ENCODE assay signal across 28 cellular contexts in genomic region chr17:51505450-51505849, GRCh38.
"Had no signal": no experiment of that assay in that cellular context is flagged by ENCODE, and none has a peak within 500 bp of the region (broad histone marks: within the 10 kb centered on the region; RNA-seq: fewer than 3 reads in every experiment).

No MANE protein-coding gene starts in this region.

- H3K4me1 ChIP-seq: colonic mucosa, foreskin keratinocyte, gastrocnemius medialis, heart left ventricle, heart right ventricle had no signal

- H3K4me3 ChIP-seq: colonic mucosa, coronary artery, dorsolateral prefrontal cortex, esophagus muscularis mucosa, esophagus squamous epithelium, gastrocnemius medialis, gastroesophageal sphincter, heart left ventricle, heart right ventricle had no signal

- FAIRE-seq: colon, endometrium, endothelial cell of umbilical vein, frontal cortex had no signal

- ATAC-seq: effector memory CD8-positive, alpha-beta T cell; esophagus mucosa; foreskin keratinocyte; gastrocnemius medialis; gastroesophageal sphincter; heart left ventricle; heart right ventricle had no signal

- H3K27me3 ChIP-seq: colonic mucosa, esophagus muscularis mucosa, gastrocnemius medialis had no signal

- H3K27ac ChIP-seq: colonic mucosa, coronary artery, dorsolateral prefrontal cortex, epithelial cell of prostate, esophagus muscularis mucosa, esophagus squamous epithelium, foreskin keratinocyte, gastrocnemius medialis, gastroesophageal sphincter, heart left ventricle, heart right ventricle had no signal

- DNase-seq: colonic mucosa; cortex of kidney; dermis blood vessel endothelial cell; dorsolateral prefrontal cortex; effector CD4-positive, alpha-beta T cell; effector CD8-positive, alpha-beta T cell; effector memory CD4-positive, alpha-beta T cell; effector memory CD8-positive, alpha-beta T cell; endodermal cell; erythroblast; esophagus squamous epithelium; foreskin fibroblast; foreskin keratinocyte; foreskin melanocyte; gastrocnemius medialis; glutamatergic neuron; head of caudate nucleus; heart left ventricle; heart right ventricle had no signal

- H3K36me3 ChIP-seq: colonic mucosa, esophagus muscularis mucosa, esophagus squamous epithelium, gastrocnemius medialis, gastroesophageal sphincter, heart left ventricle, heart right ventricle had no signal

- H3K9me3 ChIP-seq: colonic mucosa, esophagus muscularis mucosa, esophagus squamous epithelium, gastrocnemius medialis, gastroesophageal sphincter, heart left ventricle, heart right ventricle had no signal
